Comparison of ENCODE assay signal across 21 cellular contexts in the genomic region with DNA sequence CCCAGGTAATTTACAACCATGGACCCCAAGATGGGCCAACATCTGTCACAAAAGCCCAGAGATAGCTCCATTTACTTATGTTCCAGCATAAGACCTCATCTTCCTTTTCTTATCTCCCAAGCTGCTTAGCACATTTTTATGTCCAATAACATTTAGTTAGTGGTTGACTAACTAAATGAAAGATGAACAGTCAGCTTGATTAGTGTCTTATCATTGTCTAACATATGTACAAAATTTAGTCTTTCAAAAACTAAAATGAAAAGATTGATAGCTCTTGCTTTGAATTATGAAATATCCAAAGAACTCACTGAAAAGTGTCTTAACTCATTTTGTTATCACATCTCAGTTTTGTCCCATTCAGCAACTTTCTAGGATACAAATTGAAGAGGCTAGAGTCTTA.
"Had no signal": no experiment of that assay in that cellular context is flagged by ENCODE, and none has a peak within 500 bp of the region (broad histone marks: within the 10 kb centered on the region; RNA-seq: fewer than 3 reads in every experiment).

No MANE protein-coding gene starts in this region.

- H3K27ac Mint-ChIP-seq: activated B cell treated with CpG ODN at 0.5 μM for 24 hours; activated CD4-positive, alpha-beta T cell treated with anti-CD3 and anti-CD28 coated beads for 36 hours; activated naive CD8-positive, alpha-beta T cell treated with anti-CD3 and anti-CD28 coated beads, Interleukin-2, amount 10 ng/mL, durations not matched to agents 7 days and 5 days; memory B cell; naive B cell; T-cell; T-helper 2 cell treated with Interferon-gamma antibody and Interleukin-4, amounts not matched to agents 5 μg/mL and 100 μg/mL, for 36 hours had no signal

- H3K4me3 Mint-ChIP-seq: activated B cell treated with CpG ODN at 0.5 μM for 24 hours; activated CD4-positive, alpha-beta T cell treated with anti-CD3 and anti-CD28 coated beads for 36 hours; activated naive CD8-positive, alpha-beta T cell treated with anti-CD3 and anti-CD28 coated beads, Interleukin-2, amount 10 ng/mL, durations not matched to agents 7 days and 5 days; memory B cell; naive B cell; neural crest cell; T-cell; T-helper 2 cell treated with Interferon-gamma antibody and Interleukin-4, amounts not matched to agents 5 μg/mL and 100 μg/mL, for 36 hours had no signal

- H3K36me3 Mint-ChIP-seq: activated naive CD8-positive, alpha-beta T cell treated with anti-CD3 and anti-CD28 coated beads, Interleukin-2, amount 10 ng/mL, durations not matched to agents 7 days and 5 days; memory B cell; naive B cell; T-cell had no signal

- H3K4me3 ChIP-seq: heart left ventricle had no signal

- H3K27ac ChIP-seq: heart left ventricle had no signal

- FAIRE-seq: islet of Langerhans, urothelium cell line had no signal

- H3K4me1 ChIP-seq: heart left ventricle had no signal

- H3K4me1 Mint-ChIP-seq: activated B cell treated with CpG ODN at 0.5 μM for 24 hours; activated CD4-positive, alpha-beta T cell treated with anti-CD3 and anti-CD28 coated beads for 36 hours; memory B cell; naive B cell; T-cell had no signal

- ATAC-seq: activated CD4-positive, alpha-beta T cell treated with anti-CD3 and anti-CD28 coated beads for 36 hours; heart left ventricle; left cardiac atrium; sciatic nerve; stimulated activated naive CD8-positive, alpha-beta T cell treated with anti-CD3 and anti-CD28 coated beads, Interleukin-15, Interleukin-2, amounts not matched to agents 100 U/mL and 50 U/mL, for 24 hours; T-cell had no signal

- H3K27me3 ChIP-seq: heart left ventricle had no signal

- H3K36me3 ChIP-seq: heart left ventricle had no signal

- DNase-seq: activated B cell treated with CpG ODN at 0.5 μM for 24 hours; activated CD4-positive, alpha-beta T cell treated with anti-CD3 and anti-CD28 coated beads for 36 hours; activated CD4-positive, alpha-beta T cell treated with anti-CD3 and anti-CD28 coated beads, Interleukin-2, amount 50 U/mL, for 4 hours; activated CD8-positive, alpha-beta memory T cell treated with anti-CD3 and anti-CD28 coated beads, Interleukin-2, amount 50 U/mL, for 48 hours; activated naive CD4-positive, alpha-beta T cell treated with Interleukin-2 at 50 U/mL for 16 hours; activated naive CD8-positive, alpha-beta T cell treated with anti-CD3 and anti-CD28 coated beads, Interleukin-2, amount 10 ng/mL, durations not matched to agents 7 days and 5 days; activated T-cell treated with anti-CD3 and anti-CD28 coated beads, Interleukin-2, amount 50 U/mL, for 48 hours; heart left ventricle; left cardiac atrium; naive B cell; occipital lobe; posterior cingulate gyrus; stimulated activated CD4-positive, alpha-beta T cell treated with anti-CD3 and anti-CD28 coated beads, Interleukin-4, amount 100 ng/mL, for 4 hours; stimulated activated naive CD8-positive, alpha-beta T cell treated with anti-CD3 and anti-CD28 coated beads, Interleukin-15, Interleukin-2, amounts not matched to agents 100 U/mL and 50 U/mL, for 24 hours; T-cell had no signal

- H3K27me3 Mint-ChIP-seq: memory B cell had no signal
